Comparison of ENCODE assay signal across 2 cellular contexts in genomic region chr2:166373105-166373504, GRCh38.
TF ChIP-seq lines count a peak whose summit lies in the region.

No MANE protein-coding gene starts in this region.

TF ChIP-seq in IMR-90, 13 proteins besides CTCF, POLR2A, EP300 and RAD21:
- TF ChIP-seq MAFK (IDR thresholded peaks at IDR 0.05; ENCODE audit: low read depth, low read length): no peak
- no peak for TF ChIP-seq FOS (IDR thresholded peaks at IDR 0.05; ENCODE audit: low read depth, low read length)
- TF ChIP-seq MXI1 (IDR thresholded peaks at IDR 0.05; ENCODE audit: borderline replicate concordance, low read depth, low read length): no peak
- TF ChIP-seq SMC3 (IDR thresholded peaks at IDR 0.05; ENCODE audit: low read depth, low read length): no peak
- no peak for TF ChIP-seq NFE2L2 (IDR thresholded peaks at IDR 0.05; ENCODE audit: low read depth, low read length)
- no peak for TF ChIP-seq CEBPB (IDR thresholded peaks at IDR 0.05; ENCODE audit: low read depth, low read length)
- no peak for TF ChIP-seq RFX5 (IDR thresholded peaks at IDR 0.05; ENCODE audit: low read depth, low read length)
- TF ChIP-seq MAZ (IDR thresholded peaks at IDR 0.05; ENCODE audit: borderline replicate concordance, low read depth, low read length): no peak
- TF ChIP-seq ELK1 (IDR thresholded peaks at IDR 0.05; ENCODE audit: borderline replicate concordance, low read depth, low read length): no peak
- TF ChIP-seq CHD1 (IDR thresholded peaks at IDR 0.05; ENCODE audit: low read depth, low read length): no peak
- no peak for TF ChIP-seq BHLHE40 (IDR thresholded peaks at IDR 0.05; ENCODE audit: low read depth, low read length)
- TF ChIP-seq, protein P1, sequence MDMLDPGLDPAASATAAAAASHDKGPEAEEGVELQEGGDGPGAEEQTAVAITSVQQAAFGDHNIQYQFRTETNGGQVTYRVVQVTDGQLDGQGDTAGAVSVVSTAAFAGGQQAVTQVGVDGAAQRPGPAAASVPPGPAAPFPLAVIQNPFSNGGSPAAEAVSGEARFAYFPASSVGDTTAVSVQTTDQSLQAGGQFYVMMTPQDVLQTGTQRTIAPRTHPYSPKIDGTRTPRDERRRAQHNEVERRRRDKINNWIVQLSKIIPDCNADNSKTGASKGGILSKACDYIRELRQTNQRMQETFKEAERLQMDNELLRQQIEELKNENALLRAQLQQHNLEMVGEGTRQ (IDR thresholded peaks at IDR 0.05; ENCODE audit: low read depth, low read length): no peak
- TF ChIP-seq RCOR1 (IDR thresholded peaks at IDR 0.05; ENCODE audit: insufficient replicate concordance, low read length): no peak

TF ChIP-seq in H1, 55 proteins besides CTCF, POLR2A, EP300 and RAD21:
- no peak for TF ChIP-seq TCF12 (IDR thresholded peaks at IDR 0.05; ENCODE audit: low read depth, low read length)
- no peak for TF ChIP-seq JUND (IDR thresholded peaks at IDR 0.05; ENCODE audit: low read length)
- TF ChIP-seq, protein P1 (IDR thresholded peaks at IDR 0.05; ENCODE audit: low read length): no peak
- no peak for TF ChIP-seq GABPA (IDR thresholded peaks at IDR 0.05; ENCODE audit: borderline replicate concordance, insufficient read depth, low read length)
- TF ChIP-seq FOSL1 (IDR thresholded peaks at IDR 0.05; ENCODE audit: insufficient read depth, low read depth, low read length): no peak
